Comparison of ENCODE assay signal across 1 cellular context in genomic region chr11:111540114-111540920, GRCh38.
A peak's percentile ranks its signal among the peaks of the same experiment; 100 is the strongest.
TF ChIP-seq lines count a peak whose summit lies in the region.

Gene LAYN (plus strand): TSS chr11:111540720. CDS start chr11:111540844, 124 bp downstream.

TF ChIP-seq in HepG2, 621 proteins besides CTCF, POLR2A, EP300 and RAD21 (continued from another document):
- TF ChIP-seq ZNF800 (CRISPR knock-in tag; IDR thresholded peaks at IDR 0.05) (peak; percentile 12; the same call in 1 of the 2 replicates), ZFX (CRISPR knock-in tag; IDR thresholded peaks at IDR 0.05; ENCODE audit: low read depth) (peak; percentile 46; the same call in 1 of the 2 replicates), ZNF687 (CRISPR knock-in tag; IDR thresholded peaks at IDR 0.05) (peak; percentile 56), MAX (IDR thresholded peaks at IDR 0.05) (peak; percentile 41; the same call in 1 of the 2 replicates), MAZ (IDR thresholded peaks at IDR 0.05; ENCODE audit: borderline replicate concordance, low read depth, low read length) (no peak), MAZ (CRISPR knock-in tag; IDR thresholded peaks at IDR 0.05; ENCODE audit: low read depth) (0 out of 2 replicates have a peak, but pooled peaks have one; percentile 22), IRF9 (CRISPR knock-in tag; IDR thresholded peaks at IDR 0.05; ENCODE audit: borderline replicate concordance) (peak; percentile 7; the same call in 1 of the 2 replicates), ZSCAN21 (CRISPR knock-in tag; IDR thresholded peaks at IDR 0.05; ENCODE audit: borderline replicate concordance) (0 out of 2 replicates have a peak, but pooled peaks have one; percentile 29), PHF20 (CRISPR knock-in tag; IDR thresholded peaks at IDR 0.05) (no peak), PATZ1 (CRISPR knock-in tag; IDR thresholded peaks at IDR 0.05) (0 out of 2 replicates have a peak, but pooled peaks have one; percentile 25), ZNF777 (CRISPR knock-in tag; IDR thresholded peaks at IDR 0.05) (peak; percentile 88), ZNF574 (CRISPR knock-in tag; IDR thresholded peaks at IDR 0.05) (peak; percentile 16; the same call in 1 of the 2 replicates), ZNF280B (CRISPR knock-in tag; IDR thresholded peaks at IDR 0.05; ENCODE audit: borderline replicate concordance) (peak; percentile 31; the same call in 1 of the 2 replicates), NRL (CRISPR knock-in tag; IDR thresholded peaks at IDR 0.05; ENCODE audit: borderline replicate concordance) (0 out of 2 replicates have a peak, but pooled peaks have one; percentile 19), ZFY (CRISPR knock-in tag; IDR thresholded peaks at IDR 0.05) (0 out of 2 replicates have a peak, but pooled peaks have one; percentile 22), ZNF891 (CRISPR knock-in tag; IDR thresholded peaks at IDR 0.05) (0 out of 2 replicates have a peak, but pooled peaks have one; percentile 14), FOXO4 (CRISPR knock-in tag; conservative IDR thresholded peaks at IDR 0.05) (0 out of 2 replicates have a peak, but pooled peaks have one; percentile 50), PCBP2 (optimal IDR thresholded peaks at IDR 0.05; ENCODE audit: low read depth, low read length, poor library complexity, severe bottlenecking) (no peak), CBX1 (IDR thresholded peaks at IDR 0.05; ENCODE audit: low read depth) (no peak), ZBTB40 (IDR thresholded peaks at IDR 0.05) (no peak), ZBTB40 (CRISPR knock-in tag; IDR thresholded peaks at IDR 0.05) (0 out of 2 replicates have a peak, but pooled peaks have one; percentile 18)
